ENCODE assay signal across 1 cellular context in the genomic region with DNA sequence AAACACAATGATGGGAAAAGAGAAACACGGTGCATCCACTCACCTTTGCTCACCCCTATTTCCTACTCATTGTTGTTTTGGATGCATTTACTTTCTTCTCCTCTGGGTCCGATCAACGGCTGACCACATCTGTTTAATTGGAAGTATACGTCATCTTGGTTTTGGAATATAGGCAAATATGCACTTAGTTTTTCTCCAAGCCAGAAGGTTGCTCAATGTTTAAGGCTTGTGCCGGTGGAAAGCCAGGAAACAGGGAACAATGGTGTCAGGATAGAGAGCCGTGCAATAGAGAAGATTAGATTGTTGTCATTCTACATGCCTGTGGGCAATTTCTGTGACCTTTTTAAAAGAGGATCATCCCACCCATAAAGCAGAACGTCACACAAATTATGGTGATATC.
TF ChIP-seq lines count a peak whose summit lies in the region.

No MANE protein-coding gene starts in this region.

TF ChIP-seq in endothelial cell of umbilical vein, 7 proteins besides CTCF, POLR2A, EP300 and RAD21 (continued from another document):
- no peak for TF ChIP-seq FOS (IDR thresholded peaks at IDR 0.05; ENCODE audit: borderline replicate concordance, insufficient read depth, low read length)
- no peak for TF ChIP-seq MYC (IDR thresholded peaks at IDR 0.05; ENCODE audit: low read depth, low read length)
- no peak for TF ChIP-seq EZH2 (IDR thresholded peaks at IDR 0.05; ENCODE audit: borderline replicate concordance, low read depth, low read length, severe bottlenecking)
